ENCODE assay signal across 18 cellular contexts in genomic region chr5:96001262-96001661, GRCh38. TPM values are rescaled to one million over a fixed set of nuclear protein-coding genes. Genes with fewer than 3 reads are reported as not detected.
DNase-seq lines count a peak whose midpoint lies in the region; ATAC-seq and TF ChIP-seq lines count a peak whose summit lies in the region.
"Had no signal": no experiment of that assay in that cellular context is flagged by ENCODE, and none has a peak within 500 bp of the region (broad histone marks: within the 10 kb centered on the region; RNA-seq: fewer than 3 reads in every experiment).

No MANE protein-coding gene starts in this region.

- H3K27me3 ChIP-seq in HCT116 (ENCODE audit: insufficient read depth, low read length) (no peaks in the 10 kb centered on the region), liver (ENCODE audit: control insufficient read depth in 4 of 4, insufficient read depth in 4 of 4, low read length in 3 of 4) (no peaks in the 10 kb centered on the region), uterus (no peaks in the 10 kb centered on the region)

- ATAC-seq in HCT116, result no peak
- ATAC-seq in stimulated activated naive CD8-positive, alpha-beta T cell treated with anti-CD3 and anti-CD28 coated beads, Interleukin-15, Interleukin-2, amounts not matched to agents 100 U/mL and 50 U/mL, for 24 hours, result no peak
- ATAC-seq: K562 had no signal

- BruUV-seq in HCT116 (replicated peaks; lab: Mats Ljungman, UMichigan), result no TSS peak

- H3K9me3 ChIP-seq in HCT116 (ENCODE audit: control insufficient read depth in 1 of 2, insufficient read depth in 1 of 2, low read depth in 1 of 2, low read length in 2 of 2) (no peaks in the 10 kb centered on the region), liver (ENCODE audit: control insufficient read depth in 4 of 4, low read length in 3 of 4) (no peaks in the 10 kb centered on the region), uterus (no peaks in the 10 kb centered on the region)

- no peaks in the 10 kb centered on the region for H4K20me1 ChIP-seq in HCT116 (ENCODE audit: insufficient read depth)

- H2AFZ ChIP-seq in HCT116 (ENCODE audit: low read depth, low read length, poor library complexity, severe bottlenecking), result peak overlapping the region; percentile 27

- peak; percentile 18 for DNase-seq in AG09309 (ENCODE audit: low read depth)
- no peak for DNase-seq in HCT116 (ENCODE audit: low read depth, low spot score)
- DNase-seq in astrocyte of the hippocampus (ENCODE audit: low read depth, low spot score), result peak; percentile 28
- DNase-seq in RPMI8226, result no peak
- no peak for DNase-seq in stimulated activated naive CD8-positive, alpha-beta T cell treated with anti-CD3 and anti-CD28 coated beads, Interleukin-15, Interleukin-2, amounts not matched to agents 100 U/mL and 50 U/mL, for 24 hours
- no peak for DNase-seq in GM19240 (ENCODE audit: insufficient read length, low spot score)
- DNase-seq in uterus, result no peak
- DNase-seq: C1 segment of cervical spinal cord, H9, NCI-H1417 treated with DMSO at 0.1 percent for 48 hours, NCI-H2029, NCI-H2171, NCI-H446, OCI-M1 had no signal

- RAD21 ChIA-PET in HCT116 (lab: Charles Lee; ENCODE audit: low non-redundant PET in 1 of 2, low total read pairs in 2 of 2, uncharacterized antibody in 2 of 2, unreplicated experiment in 2 of 2), result no interaction called here

- H3K36me3 ChIP-seq in HCT116 (ENCODE audit: control insufficient read depth in 1 of 2, insufficient read depth in 2 of 2, low read length in 2 of 2) (no peaks in the 10 kb centered on the region), liver (ENCODE audit: control insufficient read depth in 4 of 4, insufficient read depth in 3 of 4, low read depth in 1 of 4, low read length in 3 of 4) (no peaks in the 10 kb centered on the region), uterus (no peaks in the 10 kb centered on the region)

- H3K4me2 ChIP-seq in HCT116 (ENCODE audit: low read length), result no peak overlapping the region

- no peaks in the 10 kb centered on the region for H3K79me2 ChIP-seq in HCT116 (ENCODE audit: insufficient read depth, low read length)

- TF ChIP-seq CTCF in AG09309 (IDR thresholded peaks at IDR 0.05; ENCODE audit: control insufficient read depth, insufficient read depth, low read depth, low read length, missing control alignments), result no peak
- no peak for TF ChIP-seq CTCF in HCT116 (IDR thresholded peaks at IDR 0.05 in 2 of 3, conservative IDR thresholded peaks at IDR 0.05 in 1 of 3; ENCODE audit: borderline replicate concordance in 1 of 3, insufficient read depth in 1 of 3, low read depth in 2 of 3, low read length in 2 of 3)
- no peak for TF ChIP-seq CTCF in liver (IDR thresholded peaks at IDR 0.05; ENCODE audit: low read depth, low read length, missing input control)
- TF ChIP-seq CTCF in uterus (IDR thresholded peaks at IDR 0.05), result no peak

- intact Hi-C loops in HCT116 (cut with micrococcal nuclease) (no loop called here), uterus (cut with DNase I; ENCODE audit: low total_unique reads) (no loop called here)

- H3K27ac ChIP-seq in HCT116 (ENCODE audit: low read depth, low read length) (no peak overlapping the region), liver (ENCODE audit: low read depth in 1 of 2, low read length in 2 of 2) (peak overlapping the region; percentile 47 to 66), uterus (no peak overlapping the region)
- H3K27ac ChIP-seq: 22Rv1, RWPE1 had no signal

- TF ChIP-seq POLR2A in HCT116 (IDR thresholded peaks at IDR 0.05; ENCODE audit: borderline replicate concordance, extremely low read depth, insufficient read depth, insufficient read length), result no peak
- no peak for TF ChIP-seq POLR2A in uterus (IDR thresholded peaks at IDR 0.05)

- POLR2A ChIA-PET in HCT116 (lab: Charles Lee), result no interaction called here

- H3K4me1 ChIP-seq in HCT116 (ENCODE audit: control insufficient read depth in 1 of 2, insufficient read depth in 2 of 2, low read length in 2 of 2) (no peaks in the 10 kb centered on the region), liver (ENCODE audit: control insufficient read depth in 4 of 4, insufficient read depth in 4 of 4, low read length in 3 of 4) (peaks cover 2 to 18% (median 11%) of the 10 kb centered on the region in 4 donors), uterus (no peaks in the 10 kb centered on the region)

- H3K4me3 ChIP-seq in AG09309 (ENCODE audit: control insufficient read depth, low read depth, low read length) (no peak overlapping the region), HCT116 (replicated peaks in 1 of 2; ENCODE audit: low read depth in 1 of 2, low read length in 2 of 2) (no peak overlapping the region), liver (ENCODE audit: low read depth in 1 of 3, low read length in 3 of 3) (no peak overlapping the region), uterus (no peak overlapping the region)
- H3K4me3 ChIP-seq: K562 had no signal

- no peak for TF ChIP-seq RAD21 in HCT116 (IDR thresholded peaks at IDR 0.05; ENCODE audit: low read depth)
- peak; percentile 43 to 63 for TF ChIP-seq RAD21 in liver (IDR thresholded peaks at IDR 0.05)

- H3K9me2 ChIP-seq in HCT116 (ENCODE audit: insufficient read depth), result no peaks in the 10 kb centered on the region

- CTCF ChIA-PET in HCT116 (lab: Charles Lee), result interaction anchor here (0.9 kb wide), 1 partner anchor 13 kb away, joined by 3 read pairs; no protein-coding TSS in a partner anchor

- H3K9ac ChIP-seq in HCT116 (ENCODE audit: low read length) (no peak overlapping the region), liver (ENCODE audit: low read depth in 1 of 2, low read length in 2 of 2) (peak overlapping the region in 1 of 2 donors; percentile 44)

TF ChIP-seq in HCT116, 20 proteins besides CTCF, POLR2A, EP300 and RAD21 (continues in another document):
- TF ChIP-seq JUND (IDR thresholded peaks at IDR 0.05) (no peak), ZNF274 (IDR thresholded peaks at IDR 0.05; ENCODE audit: low read depth, low read length) (no peak), CEBPB (IDR thresholded peaks at IDR 0.05; ENCODE audit: low read depth) (no peak), SRF (IDR thresholded peaks at IDR 0.05; ENCODE audit: low read depth) (no peak), ELF1 (IDR thresholded peaks at IDR 0.05; ENCODE audit: borderline replicate concordance, low read depth) (no peak), ZBTB33 (IDR thresholded peaks at IDR 0.05; ENCODE audit: extremely low read depth, insufficient replicate concordance, low read length) (no peak), TCF7L2 (IDR thresholded peaks at IDR 0.05; ENCODE audit: borderline replicate concordance, extremely low read depth, insufficient read depth, insufficient read length) (no peak)

TF ChIP-seq in liver, 16 proteins besides CTCF, POLR2A, EP300 and RAD21 (continues in another document):
- peak; percentile 77 for TF ChIP-seq HNF4G (IDR thresholded peaks at IDR 0.05)
- peak; percentile 94 for TF ChIP-seq HNF4A (conservative IDR thresholded peaks at IDR 0.05)
- TF ChIP-seq FOXA2 (IDR thresholded peaks at IDR 0.05), result peak; percentile 59
- TF ChIP-seq ATF3 (IDR thresholded peaks at IDR 0.05), result no peak
- TF ChIP-seq JUND (IDR thresholded peaks at IDR 0.05), result peak; percentile 17 to 81
- peak; percentile 52 for TF ChIP-seq MAX (IDR thresholded peaks at IDR 0.05)
- TF ChIP-seq RXRA (IDR thresholded peaks at IDR 0.05), result peak; percentile 41 to 57
- peak; percentile 6 for TF ChIP-seq FOXA1 (IDR thresholded peaks at IDR 0.05)
- peak; percentile 63 for TF ChIP-seq SP1 (IDR thresholded peaks at IDR 0.05)
- TF ChIP-seq EGR1 (IDR thresholded peaks at IDR 0.05; ENCODE audit: low read depth in 2 of 2), result no peak
- TF ChIP-seq ZBTB33 (IDR thresholded peaks at IDR 0.05), result peak; percentile 34
- no peak for TF ChIP-seq TAF1 (conservative IDR thresholded peaks at IDR 0.05)
- TF ChIP-seq NR2F2 (IDR thresholded peaks at IDR 0.05), result no peak
- no peak for TF ChIP-seq GABPA (IDR thresholded peaks at IDR 0.05 in 1 of 2, conservative IDR thresholded peaks at IDR 0.05 in 1 of 2)
- TF ChIP-seq YY1 (IDR thresholded peaks at IDR 0.05), result peak; percentile 53

RNA-seq across cellular contexts. Expression of gene ELL2, which starts 39.6 kb away (rescaled TPM):
- 29.8 TPM for total RNA-seq in HCT116 (2021; ENCODE audit: unreplicated experiment)
- 11.8 and 11.9 TPM in 2 replicates for polyA plus RNA-seq in HCT116 (2012)
- 10 to 100 TPM; 53.9 to 64.5 TPM for total RNA-seq in liver
- 10 to 100 TPM; 21.0 to 37.9 TPM for polyA plus RNA-seq in liver
- total RNA-seq in uterus, result 10 to 100 TPM in 2 of 4 donors, 1 to 10 TPM in 2; 2.3 to 53.2 (median 16.0) TPM

Comparison
In these comparisons a context has a peak if more than half of its experiments do, and no peak if none do; other contexts are left out.
1. DNase-seq: peak in AG09309 (single experiment) and astrocyte of the hippocampus (single experiment); none in HCT116 (single experiment), RPMI8226 (single experiment), stimulated activated naive CD8-positive, alpha-beta T cell treated with anti-CD3 and anti-CD28 coated beads, Interleukin-15, Interleukin-2, amounts not matched to agents 100 U/mL and 50 U/mL, for 24 hours (single experiment), GM19240 (single experiment) and uterus (0 of 2).
2. H3K27ac ChIP-seq: peak in liver (2 of 2); none in HCT116 (single experiment) and uterus (0 of 2).